ENCODE assay signal across 29 cellular contexts in the genomic region with DNA sequence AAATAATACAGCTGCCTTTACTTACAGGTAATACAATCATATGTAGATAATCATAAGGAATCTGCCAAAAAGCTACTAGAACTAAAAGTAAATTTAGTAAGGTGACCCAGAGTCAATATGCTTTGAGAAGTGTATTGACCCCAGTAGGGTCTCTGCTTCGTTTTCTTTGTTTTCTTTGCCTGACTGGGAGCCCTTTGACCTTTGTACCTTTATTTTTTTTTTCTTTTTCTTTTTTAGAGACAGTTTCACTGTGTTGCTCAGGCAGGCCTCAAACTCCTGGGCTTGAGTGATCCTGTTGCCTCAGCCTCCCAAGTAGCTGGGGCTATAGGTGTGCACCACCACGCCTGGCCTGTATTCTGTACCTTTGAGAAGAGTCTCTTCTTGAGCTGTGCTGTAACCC. TPM values are rescaled to one million over a fixed set of nuclear protein-coding genes. Genes with fewer than 3 reads are reported as not detected.
DNase-seq lines count a peak whose midpoint lies in the region; ATAC-seq and TF ChIP-seq lines count a peak whose summit lies in the region.
"Had no signal": no experiment of that assay in that cellular context is flagged by ENCODE, and none has a peak within 500 bp of the region (broad histone marks: within the 10 kb centered on the region; RNA-seq: fewer than 3 reads in every experiment).

No MANE protein-coding gene starts in this region.

- H3K4me3 ChIP-seq in stomach, result no peak overlapping the region
- H3K4me3 ChIP-seq: adrenal gland, body of pancreas, left ventricle myocardium inferior, MG63, SJCRH30, vagina had no signal

- POLR2A ChIA-PET in T-cell (lab: Charles Lee), result no interaction called here
- POLR2A ChIA-PET in activated naive CD8-positive, alpha-beta T cell treated with anti-CD3 and anti-CD28 coated beads, Interleukin-2, amount 10 ng/mL, durations not matched to agents 7 days and 5 days (lab: Charles Lee), result interaction anchor here (0.8 to 5.1 kb wide), 4 partner anchors 11 to 21 kb away, joined by 3 to 40 read pairs (median 12); a partner anchor contains a TSS

- H3K27ac Mint-ChIP-seq in activated T-cell treated with anti-CD3 and anti-CD28 coated beads, Interleukin-2, amount 50 U/mL, for 72 hours, result peak overlapping the region; percentile 51
- peak overlapping the region; percentile 77 to 84 for H3K27ac Mint-ChIP-seq in T-cell
- peak overlapping the region; percentile 81 for H3K27ac Mint-ChIP-seq in activated naive CD8-positive, alpha-beta T cell treated with anti-CD3 and anti-CD28 coated beads, Interleukin-2, amount 10 ng/mL, durations not matched to agents 7 days and 5 days

- WGBS in stomach, 5 donors, result 63 to 76% (median 70%) methylated on average over 2 of the region's 2 CpGs

- H3K27me3 ChIP-seq in stomach, result no peaks in the 10 kb centered on the region
- H3K27me3 ChIP-seq: adrenal gland, body of pancreas, dorsolateral prefrontal cortex, MG63, SJCRH30, vagina had no signal

- TF ChIP-seq CTCF in stomach (IDR thresholded peaks at IDR 0.05), result no peak

- peaks cover 14 to 19% of the 10 kb centered on the region in 2 donors for H3K36me3 Mint-ChIP-seq in activated T-cell treated with anti-CD3 and anti-CD28 coated beads, Interleukin-2, amount 50 U/mL, for 72 hours (ENCODE audit: insufficient read depth in 2 of 2)
- peaks cover 37% of the 10 kb centered on the region for H3K36me3 Mint-ChIP-seq in T-cell
- peaks cover 36% of the 10 kb centered on the region for H3K36me3 Mint-ChIP-seq in activated naive CD8-positive, alpha-beta T cell treated with anti-CD3 and anti-CD28 coated beads, Interleukin-2, amount 10 ng/mL, durations not matched to agents 7 days and 5 days

- peaks cover 11% of the 10 kb centered on the region for H3K4me1 Mint-ChIP-seq in activated T-cell treated with anti-CD3 and anti-CD28 coated beads, Interleukin-2, amount 50 U/mL, for 72 hours (ENCODE audit: low read depth)
- peaks cover 40 to 48% (median 41%) of the 10 kb centered on the region in 3 donors for H3K4me1 Mint-ChIP-seq in T-cell
- peaks cover 35% of the 10 kb centered on the region for H3K4me1 Mint-ChIP-seq in activated naive CD8-positive, alpha-beta T cell treated with anti-CD3 and anti-CD28 coated beads, Interleukin-2, amount 10 ng/mL, durations not matched to agents 7 days and 5 days

- ATAC-seq in activated T-cell treated with anti-CD3 and anti-CD28 coated beads, Interleukin-2, amount 50 U/mL, for 72 hours (replicated peaks in 1 of 2), result no peak
- ATAC-seq in T-cell (replicated peaks in 1 of 4) (no peak), HG03520 (IDR thresholded peaks at IDR 0.05; ENCODE audit: unreplicated experiment) (no peak)
- no peak for ATAC-seq in activated naive CD8-positive, alpha-beta T cell treated with anti-CD3 and anti-CD28 coated beads, Interleukin-2, amount 10 ng/mL, durations not matched to agents 7 days and 5 days (ENCODE audit: low read depth)
- ATAC-seq: HCT116; stimulated activated naive CD8-positive, alpha-beta T cell treated with anti-CD3 and anti-CD28 coated beads, Interleukin-15, Interleukin-2, amounts not matched to agents 100 U/mL and 50 U/mL, for 24 hours had no signal

- no peak for TF ChIP-seq EP300 in stomach (IDR thresholded peaks at IDR 0.05)

- H3K27ac ChIP-seq in stomach, result peak overlapping the region in 4 of 5 donors; percentile 20 to 71 (median 48)
- H3K27ac ChIP-seq: adrenal gland, SJCRH30, vagina had no signal

- no peak overlapping the region for H3K4me3 Mint-ChIP-seq in activated T-cell treated with anti-CD3 and anti-CD28 coated beads, Interleukin-2, amount 50 U/mL, for 72 hours
- no peak overlapping the region for H3K4me3 Mint-ChIP-seq in T-cell
- no peak overlapping the region for H3K4me3 Mint-ChIP-seq in activated naive CD8-positive, alpha-beta T cell treated with anti-CD3 and anti-CD28 coated beads, Interleukin-2, amount 10 ng/mL, durations not matched to agents 7 days and 5 days

- H3K9me3 Mint-ChIP-seq in activated T-cell treated with anti-CD3 and anti-CD28 coated beads, Interleukin-2, amount 50 U/mL, for 72 hours, result no peaks in the 10 kb centered on the region
- no peaks in the 10 kb centered on the region for H3K9me3 Mint-ChIP-seq in T-cell
- H3K9me3 Mint-ChIP-seq in activated naive CD8-positive, alpha-beta T cell treated with anti-CD3 and anti-CD28 coated beads, Interleukin-2, amount 10 ng/mL, durations not matched to agents 7 days and 5 days, result no peaks in the 10 kb centered on the region

- DNase-seq in activated T-cell treated with anti-CD3 and anti-CD28 coated beads, Interleukin-2, amount 50 U/mL, for 72 hours, result no peak
- no peak for DNase-seq in activated T-cell treated with anti-CD3 and anti-CD28 coated beads, Interleukin-2, amount 50 U/mL, for 48 hours
- DNase-seq in T-cell (no peak), stomach (no peak), HuH-7.5 (ENCODE audit: low spot score) (no peak)
- DNase-seq in activated naive CD8-positive, alpha-beta T cell treated with anti-CD3 and anti-CD28 coated beads, Interleukin-2, amount 10 ng/mL, durations not matched to agents 7 days and 5 days, result no peak
- no peak for DNase-seq in activated CD4-positive, alpha-beta T cell treated with anti-CD3 and anti-CD28 coated beads for 4 hours
- DNase-seq: activated CD4-positive, CD25-positive, alpha-beta regulatory T cell; adrenal gland; Caco-2; cerebellar nuclear complex; DND-41; dorsolateral prefrontal cortex; KBM-7; left ventricle myocardium inferior; MG63; NCI-H1105 treated with DMSO at 0.1 percent for 48 hours; NCI-H2081; NCI-H226; SJCRH30; stimulated activated naive CD8-positive, alpha-beta T cell treated with anti-CD3 and anti-CD28 coated beads, Interleukin-15, Interleukin-2, amounts not matched to agents 100 U/mL and 50 U/mL, for 24 hours had no signal

- no peak for TF ChIP-seq POLR2A in stomach (IDR thresholded peaks at IDR 0.05)

- no peaks in the 10 kb centered on the region for H3K36me3 ChIP-seq in stomach
- H3K36me3 ChIP-seq: adrenal gland, left ventricle myocardium inferior, MG63, SJCRH30, vagina had no signal

- H3K4me1 ChIP-seq in stomach, result peaks cover 10 to 15% (median 13%) of the 10 kb centered on the region in 4 donors
- H3K4me1 ChIP-seq: adrenal gland, SJCRH30, vagina had no signal

- intact Hi-C loops in stomach (cut with DNase I; ENCODE audit: low total_unique reads), result no loop called here

- CTCF ChIA-PET in T-cell (lab: Charles Lee), result no interaction called here

- no peaks in the 10 kb centered on the region for H3K9me3 ChIP-seq in stomach
- H3K9me3 ChIP-seq: adrenal gland, body of pancreas, Caco-2, left ventricle myocardium inferior, MG63, SJCRH30, vagina had no signal

- H3K27me3 Mint-ChIP-seq in activated T-cell treated with anti-CD3 and anti-CD28 coated beads, Interleukin-2, amount 50 U/mL, for 72 hours (ENCODE audit: low read depth), result no peaks in the 10 kb centered on the region
- no peaks in the 10 kb centered on the region for H3K27me3 Mint-ChIP-seq in T-cell
- no peaks in the 10 kb centered on the region for H3K27me3 Mint-ChIP-seq in activated naive CD8-positive, alpha-beta T cell treated with anti-CD3 and anti-CD28 coated beads, Interleukin-2, amount 10 ng/mL, durations not matched to agents 7 days and 5 days

RNA-seq across cellular contexts. Expression of a gene that starts 17.9 kb away (rescaled TPM):
- total RNA-seq in activated T-cell treated with anti-CD3 and anti-CD28 coated beads, Interleukin-2, amount 50 U/mL, for 72 hours, result 10 to 100 TPM; 78.2 to 88.3 TPM
- total RNA-seq in T-cell, result 10 to 100 TPM; 53.6 to 72.2 (median 59.9) TPM
- 10 to 100 TPM; 73.1 to 76.1 TPM for total RNA-seq in activated naive CD8-positive, alpha-beta T cell treated with anti-CD3 and anti-CD28 coated beads, Interleukin-2, amount 10 ng/mL, durations not matched to agents 7 days and 5 days
- 100 to 1,000 TPM in 2 of 5 donors, 10 to 100 TPM in 3; 35.0 to 136 (median 96.4) TPM for total RNA-seq in stomach
- 100 to 1,000 TPM in 1 of 3 donors, 10 to 100 TPM in 2; 76.8 to 113 (median 84.6) TPM for polyA plus RNA-seq in stomach

RNA-seq across cellular contexts. Expression of a gene that starts 22.6 kb away (rescaled TPM):
- total RNA-seq in activated T-cell treated with anti-CD3 and anti-CD28 coated beads, Interleukin-2, amount 50 U/mL, for 72 hours, result 10 to 100 TPM; 44.9 to 56.6 TPM
- total RNA-seq in T-cell (10 to 100 TPM; 26.2 to 46.0 (median 28.8) TPM), stomach (1 to 10 TPM in 3 of 5 donors, not detected in 2; 1.3 to 8.7 (median 1.3) TPM)
- total RNA-seq in activated naive CD8-positive, alpha-beta T cell treated with anti-CD3 and anti-CD28 coated beads, Interleukin-2, amount 10 ng/mL, durations not matched to agents 7 days and 5 days, result 100 to 1,000 TPM; 103 TPM
- 1 to 10 TPM in 1 of 3 donors, under 1 TPM in 2; 0.25 to 2.7 (median 0.56) TPM for polyA plus RNA-seq in stomach
- total RNA-seq: A673, endothelial cell of umbilical vein, glomerular endothelial cell, HT1080 had no signal
- polyA plus RNA-seq: endothelial cell of umbilical vein had no signal

RNA-seq across cellular contexts. Expression of a gene that starts 50.0 kb away (rescaled TPM):
- total RNA-seq in activated T-cell treated with anti-CD3 and anti-CD28 coated beads, Interleukin-2, amount 50 U/mL, for 72 hours, result 10 to 100 TPM; 47.3 to 58.4 TPM
- 10 to 100 TPM; 31.2 to 39.7 (median 35.6) TPM for total RNA-seq in T-cell
- 10 to 100 TPM; 32.2 to 33.1 TPM for total RNA-seq in activated naive CD8-positive, alpha-beta T cell treated with anti-CD3 and anti-CD28 coated beads, Interleukin-2, amount 10 ng/mL, durations not matched to agents 7 days and 5 days
- 10 to 100 TPM in 4 of 5 donors, not detected in 1; 14.9 to 24.6 (median 18.7) TPM for total RNA-seq in stomach
- 1 to 10 TPM; 4.6 to 5.2 (median 4.8) TPM for polyA plus RNA-seq in stomach
